In genomic region chr6:108295676-108296075, GRCh38 we compare ENCODE assay signal across 7 cellular contexts. TPM values are rescaled to one million over a fixed set of nuclear protein-coding genes. Genes with fewer than 3 reads are reported as not detected.
A peak's percentile ranks its signal among the peaks of the same experiment; 100 is the strongest.
DNase-seq lines count a peak whose midpoint lies in the region; ATAC-seq and TF ChIP-seq lines count a peak whose summit lies in the region.

No MANE protein-coding gene starts in this region.

- no peak overlapping the region for H3K4ac ChIP-seq in H9 (ENCODE audit: low read depth, low read length)

- no peak overlapping the region for H2AFZ ChIP-seq in H9 (ENCODE audit: low read length)

- H3K27me3 Mint-ChIP-seq in H9 (ENCODE audit: low read depth) = no peaks in the 10 kb centered on the region

- H2BK15ac ChIP-seq in H9 (ENCODE audit: low read depth, low read length) = no peak overlapping the region

- no peak overlapping the region for H2BK120ac ChIP-seq in H9 (ENCODE audit: low read depth, low read length, poor library complexity, severe bottlenecking)

- no peak overlapping the region for H3K23ac ChIP-seq in H9 (ENCODE audit: insufficient read length, low read depth, low read length)

- H3K14ac ChIP-seq in H9 (ENCODE audit: insufficient read depth, low read length) = no peak overlapping the region

- no peaks in the 10 kb centered on the region for H3K9me3 Mint-ChIP-seq in H9

- H3K4me1 ChIP-seq in H9 (ENCODE audit: insufficient read depth, low read length) = no peaks in the 10 kb centered on the region
- H3K4me1 ChIP-seq in RWPE2 (ENCODE audit: insufficient read depth, poor library complexity, severe bottlenecking) = no peaks in the 10 kb centered on the region

- no peak overlapping the region for H4K5ac ChIP-seq in H9 (ENCODE audit: insufficient read length, low read depth, low read length)

- H3K4me3 ChIP-seq in RWPE2 (ENCODE audit: severe bottlenecking) (peak overlapping the region; percentile 59), fibroblast of mammary gland (ENCODE audit: control insufficient read depth, low read depth, low read length) (peak overlapping the region; percentile 75), skeletal muscle cell (ENCODE audit: low read depth, low read length) (peak overlapping the region; percentile 78)

- peak overlapping the region; percentile 99; a peak in 5 of 7 replicates for H3K27ac Mint-ChIP-seq in H9

- no peaks in the 10 kb centered on the region for H3K36me3 ChIP-seq in RWPE2 (ENCODE audit: low read depth)

- H2BK20ac ChIP-seq in H9 (ENCODE audit: low read depth, low read length, poor library complexity, severe bottlenecking) = no peak overlapping the region

- H3T11ph ChIP-seq in H9 (ENCODE audit: low read length) = no peak overlapping the region

- H3K4me3 Mint-ChIP-seq in H9 = peak overlapping the region; percentile 92 to 94

- peak overlapping the region; percentile 90 for H3K9ac ChIP-seq in H9 (ENCODE audit: extremely low read depth, insufficient read length, low read length)

- ATAC-seq in RWPE2 (ENCODE audit: low read depth) = no peak
- no peak for ATAC-seq in GM21619 (IDR thresholded peaks at IDR 0.05; ENCODE audit: unreplicated experiment)
- ATAC-seq in GM18520 (IDR thresholded peaks at IDR 0.05; ENCODE audit: unreplicated experiment) = no peak

- H3K9me3 ChIP-seq in H9 (ENCODE audit: control insufficient read depth, low read depth, low read length) = no peaks in the 10 kb centered on the region
- H3K9me3 ChIP-seq in RWPE2 (ENCODE audit: severe bottlenecking) = peaks cover 3% of the 10 kb centered on the region

- no peak overlapping the region for H4K8ac ChIP-seq in H9 (replicated peaks; ENCODE audit: insufficient read length, low read depth, low read length)

- H3K36me3 Mint-ChIP-seq in H9 (ENCODE audit: insufficient read depth in 1 of 3, low read depth in 3 of 3) = no peaks in the 10 kb centered on the region

- H2BK12ac ChIP-seq in H9 (ENCODE audit: insufficient read length, low read depth, low read length) = no peak overlapping the region

- no peak overlapping the region for H3K56ac ChIP-seq in H9 (ENCODE audit: insufficient read length, low read depth, low read length)

- peaks cover 6% of the 10 kb centered on the region for H3K23me2 ChIP-seq in H9 (ENCODE audit: insufficient read length, low read depth, low read length, poor library complexity, severe bottlenecking)

- no peak overlapping the region for H2BK5ac ChIP-seq in H9 (ENCODE audit: insufficient read length, low read length)

- H3K79me1 ChIP-seq in H9 (ENCODE audit: insufficient read depth, low read depth, low read length, poor library complexity, severe bottlenecking) = no peaks in the 10 kb centered on the region

- no peak for DNase-seq in H9
- DNase-seq in RWPE2 (ENCODE audit: low spot score) = no peak
- DNase-seq in fibroblast of mammary gland (ENCODE audit: low read depth) = no peak
- DNase-seq in skeletal muscle cell (ENCODE audit: low read depth) = no peak
- no peak for DNase-seq in GM20000 (ENCODE audit: low spot score)

- H3K4me1 Mint-ChIP-seq in H9 = peaks cover 8 to 17% of the 10 kb centered on the region in 2 experiments

- no peaks in the 10 kb centered on the region for H4K20me1 ChIP-seq in H9 (ENCODE audit: control insufficient read depth, insufficient read depth, insufficient read length)

- H4K91ac ChIP-seq in H9 (ENCODE audit: insufficient read length, low read depth, low read length) = no peak overlapping the region

- WGBS in H9 (ENCODE audit: extremely low coverage, insufficient read length, low lambda C conversion rate) = no CpG with 5 or more reads among the region's 7 CpGs

- no peak overlapping the region for H3K27ac ChIP-seq in H9 (ENCODE audit: insufficient read length, low read depth, low read length)
- peak overlapping the region; percentile 80 for H3K27ac ChIP-seq in RWPE2 (ENCODE audit: poor library complexity, severe bottlenecking)

- TF ChIP-seq CTCF in H9 (conservative IDR thresholded peaks at IDR 0.05) = no peak
- no peak for TF ChIP-seq CTCF in RWPE2 (IDR thresholded peaks at IDR 0.05; ENCODE audit: poor library complexity, severe bottlenecking)
- TF ChIP-seq CTCF in fibroblast of mammary gland (conservative IDR thresholded peaks at IDR 0.05; ENCODE audit: control insufficient read depth, insufficient read depth, low read depth, low read length) = no peak
- no peak for TF ChIP-seq CTCF in GM20000 (IDR thresholded peaks at IDR 0.05; ENCODE audit: extremely low read depth, missing control alignments)

- no peaks in the 10 kb centered on the region for H3K27me3 ChIP-seq in H9 (ENCODE audit: insufficient read depth, low read length)
- no peaks in the 10 kb centered on the region for H3K27me3 ChIP-seq in RWPE2 (ENCODE audit: insufficient read depth, poor library complexity, severe bottlenecking)

- H2AK5ac ChIP-seq in H9 (ENCODE audit: insufficient read length, low read length) = no peak overlapping the region

- H3K4me2 ChIP-seq in H9 (ENCODE audit: insufficient read depth, insufficient read length, low read length) = peak overlapping the region; percentile 56

- no peaks in the 10 kb centered on the region for H3K79me2 ChIP-seq in H9 (ENCODE audit: insufficient read depth, low read length)

- H3K18ac ChIP-seq in H9 (ENCODE audit: insufficient read length, low read depth, low read length) = no peak overlapping the region

RNA-seq across cellular contexts. Expression of gene AFG1L, which starts 0.8 kb away (rescaled TPM):
- 4.7 and 6.9 TPM in 2 replicates for total RNA-seq in H9 (2021)

RNA-seq across cellular contexts. Expression of gene SNX3, which starts 34.8 kb away (rescaled TPM):
- total RNA-seq in H9 (2021) = 76.7 and 80.7 TPM in 2 replicates
